Comparison of ENCODE assay signal across 1 cellular context in genomic region chr6:144578385-144579350, GRCh38.
TF ChIP-seq lines count a peak whose summit lies in the region.

No MANE protein-coding gene starts in this region.

TF ChIP-seq in HepG2, 621 proteins besides CTCF, POLR2A, EP300 and RAD21 (continued from another document and continues in another):
- TF ChIP-seq STAT6 (CRISPR knock-in tag; IDR thresholded peaks at IDR 0.05; ENCODE audit: borderline replicate concordance) (peak; percentile 78; the same call in 1 of the 2 replicates), ZFP90 (CRISPR knock-in tag; IDR thresholded peaks at IDR 0.05; ENCODE audit: borderline replicate concordance) (peak; percentile 68; the same call in 1 of the 2 replicates), RBM39 (IDR thresholded peaks at IDR 0.05; ENCODE audit: low read depth, low read length, poor library complexity, severe bottlenecking) (no peak), ELF1 (CRISPR knock-in tag; IDR thresholded peaks at IDR 0.05) (no peak), SKI (IDR thresholded peaks at IDR 0.05; ENCODE audit: partially characterized antibody) (no peak), UBTF (CRISPR knock-in tag; IDR thresholded peaks at IDR 0.05) (0 out of 2 replicates have a peak, but pooled peaks have one; percentile 40), ZNF326 (CRISPR knock-in tag; IDR thresholded peaks at IDR 0.05; ENCODE audit: borderline replicate concordance) (no peak), GPBP1L1 (CRISPR knock-in tag; IDR thresholded peaks at IDR 0.05) (no peak), RBAK (CRISPR knock-in tag; IDR thresholded peaks at IDR 0.05) (no peak), ZNF205 (CRISPR knock-in tag; IDR thresholded peaks at IDR 0.05) (no peak), JARID2 (CRISPR knock-in tag; IDR thresholded peaks at IDR 0.05; ENCODE audit: insufficient replicate concordance) (no peak), ELF3 (CRISPR knock-in tag; IDR thresholded peaks at IDR 0.05) (peak; percentile 73; the same call in 1 of the 2 replicates), ZNF260 (CRISPR knock-in tag; IDR thresholded peaks at IDR 0.05; ENCODE audit: borderline replicate concordance, low read depth) (no peak), BCLAF1 (IDR thresholded peaks at IDR 0.05) (no peak), ZNF263 (CRISPR knock-in tag; IDR thresholded peaks at IDR 0.05) (no peak), FOXA3 (CRISPR knock-in tag; IDR thresholded peaks at IDR 0.05) (peak; percentile 90), NCOR1 (IDR thresholded peaks at IDR 0.05; ENCODE audit: borderline replicate concordance, low read length) (peak; percentile 70), ZSCAN31 (CRISPR knock-in tag; IDR thresholded peaks at IDR 0.05; ENCODE audit: low read depth) (no peak), KIAA2018 (CRISPR knock-in tag; IDR thresholded peaks at IDR 0.05; ENCODE audit: borderline replicate concordance) (no peak), ZNF530 (CRISPR knock-in tag; IDR thresholded peaks at IDR 0.05; ENCODE audit: low read depth) (no peak), HNF1A (IDR thresholded peaks at IDR 0.05; ENCODE audit: low read depth) (peak; percentile 49; the same call in 1 of the 2 replicates), HNF1A (CRISPR knock-in tag; IDR thresholded peaks at IDR 0.05; ENCODE audit: borderline replicate concordance) (peak; percentile 86; the same call in 1 of the 2 replicates), GRHL1 (CRISPR knock-in tag; conservative IDR thresholded peaks at IDR 0.05) (no peak), SP2 (CRISPR knock-in tag; IDR thresholded peaks at IDR 0.05) (no peak), USF2 (IDR thresholded peaks at IDR 0.05; ENCODE audit: low read depth, low read length) (peak; percentile 31; the same call in 1 of the 2 replicates), USF2 (CRISPR knock-in tag; IDR thresholded peaks at IDR 0.05; ENCODE audit: borderline replicate concordance) (peak; percentile 84; the same call in 1 of the 2 replicates)
